ENCODE assay signal across 13 cellular contexts in genomic region chr19:29851769-29852521, GRCh38. TPM values are rescaled to one million over a fixed set of nuclear protein-coding genes. Genes with fewer than 3 reads are reported as not detected.
DNase-seq lines count a peak whose midpoint lies in the region; ATAC-seq and TF ChIP-seq lines count a peak whose summit lies in the region.
"Had no signal": no experiment of that assay in that cellular context is flagged by ENCODE, and none has a peak within 500 bp of the region (broad histone marks: within the 10 kb centered on the region; RNA-seq: fewer than 3 reads in every experiment).

No MANE protein-coding gene starts in this region.

- H3K9me3 ChIP-seq in smooth muscle cell (replicated peaks; ENCODE audit: low read depth) (no peaks in the 10 kb centered on the region), left ventricle myocardium inferior (replicated peaks) (no peaks in the 10 kb centered on the region)
- H3K9me3 ChIP-seq: body of pancreas, esophagus squamous epithelium had no signal

- no peak overlapping the region for H3K27ac ChIP-seq in smooth muscle cell (ENCODE audit: low read depth)
- no peak overlapping the region for H3K27ac ChIP-seq in left ventricle myocardium inferior (replicated peaks)
- H3K27ac ChIP-seq: body of pancreas, esophagus squamous epithelium had no signal

- ATAC-seq in GM18502 (IDR thresholded peaks at IDR 0.05; ENCODE audit: poor library complexity, unreplicated experiment) (peak; percentile 85), GM19397 (IDR thresholded peaks at IDR 0.05; ENCODE audit: unreplicated experiment) (peak; percentile 65), HG02884 (IDR thresholded peaks at IDR 0.05; ENCODE audit: unreplicated experiment) (peak; percentile 87)
- ATAC-seq: body of pancreas, Right ventricle myocardium inferior had no signal

- 90% methylated on average over 3 of the region's 3 CpGs for WGBS in smooth muscle cell (ENCODE audit: low lambda C conversion rate)

- peaks cover 2% of the 10 kb centered on the region for H3K27me3 Mint-ChIP-seq in activated T-helper 1 cell treated with anti-CD3 and anti-CD28 coated beads, Interleukin-12 subunit alpha, Interleukin-12 subunit beta, Interleukin-2, Interleukin-4 antibody, amounts not matched to agents 30 ng/mL and 10 ng/mL and 1 ng/mL, durations not matched to agents 14 hours and 24 hours and 36 hours (ENCODE audit: insufficient read depth)

- TF ChIP-seq CTCF in smooth muscle cell (IDR thresholded peaks at IDR 0.05; ENCODE audit: borderline replicate concordance, insufficient read depth, poor library complexity, severe bottlenecking), result no peak
- TF ChIP-seq CTCF in left ventricle myocardium inferior (IDR thresholded peaks at IDR 0.05; ENCODE audit: borderline replicate concordance), result no peak

- no peak overlapping the region for H3K4me3 Mint-ChIP-seq in activated T-helper 1 cell treated with anti-CD3 and anti-CD28 coated beads, Interleukin-12 subunit alpha, Interleukin-12 subunit beta, Interleukin-2, Interleukin-4 antibody, amounts not matched to agents 30 ng/mL and 10 ng/mL and 1 ng/mL, durations not matched to agents 14 hours and 24 hours and 36 hours
- H3K4me3 Mint-ChIP-seq: activated B cell treated with CpG ODN at 0.5 μM for 24 hours had no signal

- H3K36me3 ChIP-seq in smooth muscle cell (ENCODE audit: low read depth) (no peaks in the 10 kb centered on the region), left ventricle myocardium inferior (no peaks in the 10 kb centered on the region)
- H3K36me3 ChIP-seq: esophagus squamous epithelium had no signal

- H3K4me3 ChIP-seq in smooth muscle cell (no peak overlapping the region), left ventricle myocardium inferior (no peak overlapping the region)
- H3K4me3 ChIP-seq: body of pancreas, esophagus squamous epithelium had no signal

- H3K4me2 ChIP-seq in smooth muscle cell, result no peak overlapping the region

- H3K4me1 ChIP-seq in smooth muscle cell (ENCODE audit: low read depth) (no peaks in the 10 kb centered on the region), left ventricle myocardium inferior (no peaks in the 10 kb centered on the region)
- H3K4me1 ChIP-seq: body of pancreas, esophagus squamous epithelium had no signal

- H3F3A ChIP-seq in smooth muscle cell (ENCODE audit: low read depth), result no peaks in the 10 kb centered on the region

- no peaks in the 10 kb centered on the region for H3K36me3 Mint-ChIP-seq in activated T-helper 1 cell treated with anti-CD3 and anti-CD28 coated beads, Interleukin-12 subunit alpha, Interleukin-12 subunit beta, Interleukin-2, Interleukin-4 antibody, amounts not matched to agents 30 ng/mL and 10 ng/mL and 1 ng/mL, durations not matched to agents 14 hours and 24 hours and 36 hours (ENCODE audit: low read depth)

- peaks cover 16% of the 10 kb centered on the region for H3K4me1 Mint-ChIP-seq in activated T-helper 1 cell treated with anti-CD3 and anti-CD28 coated beads, Interleukin-12 subunit alpha, Interleukin-12 subunit beta, Interleukin-2, Interleukin-4 antibody, amounts not matched to agents 30 ng/mL and 10 ng/mL and 1 ng/mL, durations not matched to agents 14 hours and 24 hours and 36 hours (ENCODE audit: low read depth)
- H3K4me1 Mint-ChIP-seq: activated B cell treated with CpG ODN at 0.5 μM for 24 hours had no signal

- no peaks in the 10 kb centered on the region for H3K79me2 ChIP-seq in smooth muscle cell (ENCODE audit: low read depth)

- no peak overlapping the region for H3K9ac ChIP-seq in smooth muscle cell (ENCODE audit: low read depth)

- H4K20me1 ChIP-seq in smooth muscle cell (ENCODE audit: low read depth), result no peaks in the 10 kb centered on the region

- peak overlapping the region; percentile 80 for H3K27ac Mint-ChIP-seq in activated T-helper 1 cell treated with anti-CD3 and anti-CD28 coated beads, Interleukin-12 subunit alpha, Interleukin-12 subunit beta, Interleukin-2, Interleukin-4 antibody, amounts not matched to agents 30 ng/mL and 10 ng/mL and 1 ng/mL, durations not matched to agents 14 hours and 24 hours and 36 hours
- H3K27ac Mint-ChIP-seq: activated B cell treated with CpG ODN at 0.5 μM for 24 hours had no signal

- intact Hi-C loops in activated T-helper 1 cell treated with anti-CD3 and anti-CD28 coated beads, Interleukin-12 subunit alpha, Interleukin-12 subunit beta, Interleukin-2, Interleukin-4 antibody, amounts not matched to agents 30 ng/mL and 10 ng/mL and 1 ng/mL, durations not matched to agents 14 hours and 24 hours and 36 hours (cut with micrococcal nuclease), result loop anchor here (1.0 kb wide), 2 partner anchors 15 to 21 kb away; no protein-coding TSS in a partner anchor
- intact Hi-C loops in left ventricle myocardium inferior (cut with micrococcal nuclease), result no loop called here

- H2AFZ ChIP-seq in smooth muscle cell (ENCODE audit: low read depth), result no peak overlapping the region

- H3K9me3 Mint-ChIP-seq in activated T-helper 1 cell treated with anti-CD3 and anti-CD28 coated beads, Interleukin-12 subunit alpha, Interleukin-12 subunit beta, Interleukin-2, Interleukin-4 antibody, amounts not matched to agents 30 ng/mL and 10 ng/mL and 1 ng/mL, durations not matched to agents 14 hours and 24 hours and 36 hours, result no peaks in the 10 kb centered on the region
- H3K9me3 Mint-ChIP-seq: activated B cell treated with CpG ODN at 0.5 μM for 24 hours had no signal

- DNase-seq in activated T-helper 1 cell treated with anti-CD3 and anti-CD28 coated beads, Interleukin-12 subunit alpha, Interleukin-12 subunit beta, Interleukin-2, Interleukin-4 antibody, amounts not matched to agents 30 ng/mL and 10 ng/mL and 1 ng/mL, durations not matched to agents 14 hours and 24 hours and 36 hours (ENCODE audit: low spot score), result no peak
- DNase-seq in activated gamma-delta T cell (lab: John Stamatoyannopoulos, UW) (no peak), smooth muscle cell (lab: John Stamatoyannopoulos, UW; ENCODE audit: unreplicated experiment) (no peak), OCI-M2 (lab: John Stamatoyannopoulos, UW; ENCODE audit: unreplicated experiment) (no peak), left ventricle myocardium inferior (no peak)
- DNase-seq: activated B cell treated with CpG ODN at 0.5 μM for 24 hours, body of pancreas, esophagus squamous epithelium, NCI-H2029 treated with DMSO at 0.1 percent for 48 hours had no signal

- H3K27me3 ChIP-seq in smooth muscle cell (ENCODE audit: low read depth) (no peaks in the 10 kb centered on the region), left ventricle myocardium inferior (ENCODE audit: low read depth) (peaks cover 38% of the 10 kb centered on the region)
- H3K27me3 ChIP-seq: body of pancreas had no signal

RNA-seq across cellular contexts. Expression of gene CCNE1, which starts 40.2 kb away (rescaled TPM):
- 55.1 and 58.4 TPM in 2 replicates for total RNA-seq in activated T-helper 1 cell treated with anti-CD3 and anti-CD28 coated beads, Interleukin-12 subunit alpha, Interleukin-12 subunit beta, Interleukin-2, Interleukin-4 antibody, amounts not matched to agents 30 ng/mL and 10 ng/mL and 1 ng/mL, durations not matched to agents 14 hours and 24 hours and 36 hours
- total RNA-seq in smooth muscle cell, result 17.7 and 26.5 TPM in 2 replicates
- 22.4 and 34.4 TPM in 2 replicates for polyA plus RNA-seq in smooth muscle cell
- 3.1 TPM for total RNA-seq in left ventricle myocardium inferior
- total RNA-seq: body of pancreas had no signal
